In genomic region chr17:50501054-50501453, GRCh38 we compare ENCODE assay signal across 9 cellular contexts. TPM values are rescaled to one million over a fixed set of nuclear protein-coding genes. Genes with fewer than 3 reads are reported as not detected.
A peak's percentile ranks its signal among the peaks of the same experiment; 100 is the strongest.
DNase-seq lines count a peak whose midpoint lies in the region; ATAC-seq and TF ChIP-seq lines count a peak whose summit lies in the region.
"Had no signal": no experiment of that assay in that cellular context is flagged by ENCODE, and none has a peak within 500 bp of the region (broad histone marks: within the 10 kb centered on the region; RNA-seq: fewer than 3 reads in every experiment).

No MANE protein-coding gene starts in this region.

- POLR2A ChIA-PET in HEK293 (lab: Yijun Ruan, JAX) = no interaction called here
- POLR2A ChIA-PET in activated CD4-positive, alpha-beta memory T cell treated with anti-CD3 and anti-CD28 coated beads, Interleukin-2, amount 10 ng/mL, durations not matched to agents 7 days and 5 days (lab: Charles Lee) = interaction anchor here (0.6 kb wide), 1 partner anchor 232 kb away, joined by 3 read pairs; no protein-coding TSS in a partner anchor

- DNase-seq in CD1c-positive myeloid dendritic cell (ENCODE audit: extremely low spot score) (peak; percentile 37), middle frontal gyrus (ENCODE audit: extremely low spot score, low spot score) (no peak), UCSD-AML1 (lab: John Stamatoyannopoulos, UW; ENCODE audit: unreplicated experiment) (no peak)
- DNase-seq in activated CD4-positive, alpha-beta memory T cell treated with anti-CD3 and anti-CD28 coated beads, Interleukin-2, amount 10 ng/mL, durations not matched to agents 7 days and 5 days = peak; percentile 34

- H3K27ac Mint-ChIP-seq in activated CD4-positive, alpha-beta memory T cell treated with anti-CD3 and anti-CD28 coated beads, Interleukin-2, amount 10 ng/mL, durations not matched to agents 7 days and 5 days = no peak overlapping the region

- H3K4me3 ChIP-seq in HEK293 (ENCODE audit: low read depth, low read length) (no peak overlapping the region), liver (ENCODE audit: low read depth in 1 of 3, low read length in 3 of 3) (no peak overlapping the region)

- H3K4me1 Mint-ChIP-seq in activated CD4-positive, alpha-beta memory T cell treated with anti-CD3 and anti-CD28 coated beads, Interleukin-2, amount 10 ng/mL, durations not matched to agents 7 days and 5 days = peaks cover 31% of the 10 kb centered on the region

- H3K4me3 Mint-ChIP-seq in activated CD4-positive, alpha-beta memory T cell treated with anti-CD3 and anti-CD28 coated beads, Interleukin-2, amount 10 ng/mL, durations not matched to agents 7 days and 5 days = no peak overlapping the region

- H3K27ac ChIP-seq in HEK293 (ENCODE audit: extremely low read depth, low read depth, low read length) = no peak overlapping the region
- no peak overlapping the region for H3K27ac ChIP-seq in liver (ENCODE audit: low read depth in 1 of 2, low read length in 2 of 2)

- no peaks in the 10 kb centered on the region for H3K9me3 Mint-ChIP-seq in activated CD4-positive, alpha-beta memory T cell treated with anti-CD3 and anti-CD28 coated beads, Interleukin-2, amount 10 ng/mL, durations not matched to agents 7 days and 5 days

- peak; percentile 29 to 52 for TF ChIP-seq RAD21 in liver (IDR thresholded peaks at IDR 0.05)

- H3K36me3 Mint-ChIP-seq in activated CD4-positive, alpha-beta memory T cell treated with anti-CD3 and anti-CD28 coated beads, Interleukin-2, amount 10 ng/mL, durations not matched to agents 7 days and 5 days (ENCODE audit: low read depth) = no peaks in the 10 kb centered on the region

- WGBS in liver = 33% methylated on average over 5 of the region's 5 CpGs

- peaks cover 3% of the 10 kb centered on the region for H3K27me3 Mint-ChIP-seq in activated CD4-positive, alpha-beta memory T cell treated with anti-CD3 and anti-CD28 coated beads, Interleukin-2, amount 10 ng/mL, durations not matched to agents 7 days and 5 days

- ATAC-seq in HG03135 (IDR thresholded peaks at IDR 0.05; ENCODE audit: unreplicated experiment) (no peak), HG03469 (IDR thresholded peaks at IDR 0.05; ENCODE audit: unreplicated experiment) (no peak)

- TF ChIP-seq CTCF in HEK293 (tag by site-specific recombination; IDR thresholded peaks at IDR 0.05) (no peak), liver (IDR thresholded peaks at IDR 0.05; ENCODE audit: low read depth, low read length, missing input control) (peak; percentile 37)

- no peaks in the 10 kb centered on the region for H3K36me3 ChIP-seq in HEK293 (ENCODE audit: control insufficient read depth in 2 of 2, insufficient read depth in 1 of 2, low read length in 2 of 2)
- no peaks in the 10 kb centered on the region for H3K36me3 ChIP-seq in liver (ENCODE audit: control insufficient read depth in 4 of 4, insufficient read depth in 3 of 4, low read depth in 1 of 4, low read length in 3 of 4)

- CTCF ChIA-PET in HEK293 (lab: Yijun Ruan, JAX) = interaction anchor here (0.6 to 7.5 kb wide), 33 partner anchors 8 to 870 kb away, joined by 3 to 95 read pairs (median 4); no protein-coding TSS in a partner anchor
- CTCF ChIA-PET in activated CD4-positive, alpha-beta memory T cell treated with anti-CD3 and anti-CD28 coated beads, Interleukin-2, amount 10 ng/mL, durations not matched to agents 7 days and 5 days (lab: Charles Lee) = interaction anchor here (0.6 to 4.0 kb wide), 20 partner anchors 9 to 534 kb away, joined by 3 to 24 read pairs (median 4); partner anchors contain the start of gene RSAD1

- H3K9me3 ChIP-seq in HEK293 (ENCODE audit: control insufficient read depth, insufficient read depth, low read depth, low read length) (no peaks in the 10 kb centered on the region), liver (ENCODE audit: control insufficient read depth in 4 of 4, low read length in 3 of 4) (no peaks in the 10 kb centered on the region)

- H3K27me3 ChIP-seq in liver (ENCODE audit: control insufficient read depth in 4 of 4, insufficient read depth in 4 of 4, low read length in 3 of 4) = no peaks in the 10 kb centered on the region

- H3K9ac ChIP-seq in liver (ENCODE audit: low read depth in 1 of 2, low read length in 2 of 2) = no peak overlapping the region

- H3K4me1 ChIP-seq in HEK293 (ENCODE audit: control insufficient read depth, insufficient read depth, low read length) = no peaks in the 10 kb centered on the region
- no peaks in the 10 kb centered on the region for H3K4me1 ChIP-seq in liver (ENCODE audit: control insufficient read depth in 4 of 4, insufficient read depth in 4 of 4, low read length in 3 of 4)

TF ChIP-seq in HEK293, 187 proteins besides CTCF, POLR2A, EP300 and RAD21:
- TF ChIP-seq ZNF654 (tag by site-specific recombination; IDR thresholded peaks at IDR 0.05; ENCODE audit: low read depth) (peak; percentile 29), ZNF292 (tag by site-specific recombination; IDR thresholded peaks at IDR 0.05; ENCODE audit: borderline replicate concordance, low read depth) (no peak)

TF ChIP-seq in liver, 16 proteins besides CTCF, POLR2A, EP300 and RAD21 (continues in another document):
- peak in 1 of 2 donors; percentile 29 for TF ChIP-seq HNF4A (conservative IDR thresholded peaks at IDR 0.05)
- no peak for TF ChIP-seq REST (IDR thresholded peaks at IDR 0.05)
- TF ChIP-seq JUND (IDR thresholded peaks at IDR 0.05) = no peak
- TF ChIP-seq NR2F2 (IDR thresholded peaks at IDR 0.05) = no peak
- no peak for TF ChIP-seq YY1 (IDR thresholded peaks at IDR 0.05)
- no peak for TF ChIP-seq ZBTB33 (IDR thresholded peaks at IDR 0.05)
- TF ChIP-seq MAX (IDR thresholded peaks at IDR 0.05) = no peak
- no peak for TF ChIP-seq GABPA (IDR thresholded peaks at IDR 0.05 in 1 of 2, conservative IDR thresholded peaks at IDR 0.05 in 1 of 2)
- no peak for TF ChIP-seq EGR1 (IDR thresholded peaks at IDR 0.05; ENCODE audit: low read depth in 2 of 2)
- TF ChIP-seq, protein P1, sequence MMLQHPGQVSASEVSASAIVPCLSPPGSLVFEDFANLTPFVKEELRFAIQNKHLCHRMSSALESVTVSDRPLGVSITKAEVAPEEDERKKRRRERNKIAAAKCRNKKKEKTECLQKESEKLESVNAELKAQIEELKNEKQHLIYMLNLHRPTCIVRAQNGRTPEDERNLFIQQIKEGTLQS (IDR thresholded peaks at IDR 0.05) = no peak
- TF ChIP-seq RXRA (IDR thresholded peaks at IDR 0.05) = peak in 1 of 2 donors; percentile 18

RNA-seq across cellular contexts. Expression of gene MYCBPAP, which starts 7.2 kb away (rescaled TPM):
- 10 to 100 TPM; 13.4 to 15.2 TPM for total RNA-seq in activated CD4-positive, alpha-beta memory T cell treated with anti-CD3 and anti-CD28 coated beads, Interleukin-2, amount 10 ng/mL, durations not matched to agents 7 days and 5 days
- total RNA-seq in liver = under 1 TPM; 0.23 to 0.25 TPM
- polyA plus RNA-seq in liver = not detected

RNA-seq across cellular contexts. Expression of gene RSAD1, which starts 22.4 kb away (rescaled TPM):
- total RNA-seq in activated CD4-positive, alpha-beta memory T cell treated with anti-CD3 and anti-CD28 coated beads, Interleukin-2, amount 10 ng/mL, durations not matched to agents 7 days and 5 days = 10 to 100 TPM; 24.5 to 28.4 TPM
- total RNA-seq in liver = 10 to 100 TPM; 10.8 to 22.7 TPM
- 10 to 100 TPM; 18.2 to 18.9 TPM for polyA plus RNA-seq in liver

RNA-seq across cellular contexts. Expression of gene EPN3, which starts 31.5 kb away (rescaled TPM):
- not detected for total RNA-seq in activated CD4-positive, alpha-beta memory T cell treated with anti-CD3 and anti-CD28 coated beads, Interleukin-2, amount 10 ng/mL, durations not matched to agents 7 days and 5 days
- under 1 TPM; 0.33 to 0.51 TPM for total RNA-seq in liver
- under 1 TPM in 1 of 2 donors, not detected in 1; 0.06 TPM for polyA plus RNA-seq in liver
- total RNA-seq: activated CD8-positive, alpha-beta memory T cell treated with anti-CD3 and anti-CD28 coated beads for 36 hours had no signal

RNA-seq across cellular contexts. Expression of gene CHAD, which starts 32.4 kb away (rescaled TPM):
- total RNA-seq in activated CD4-positive, alpha-beta memory T cell treated with anti-CD3 and anti-CD28 coated beads, Interleukin-2, amount 10 ng/mL, durations not matched to agents 7 days and 5 days = not detected
- 1 to 10 TPM in 1 of 2 donors, under 1 TPM in 1; 0.51 to 1.8 TPM for total RNA-seq in liver
- polyA plus RNA-seq in liver = 1 to 10 TPM; 2.7 to 3.3 TPM
- total RNA-seq: activated CD8-positive, alpha-beta memory T cell treated with anti-CD3 and anti-CD28 coated beads for 36 hours had no signal

RNA-seq across cellular contexts. Expression of gene SPATA20, which starts 45.9 kb away (rescaled TPM):
- total RNA-seq in activated CD4-positive, alpha-beta memory T cell treated with anti-CD3 and anti-CD28 coated beads, Interleukin-2, amount 10 ng/mL, durations not matched to agents 7 days and 5 days = 10 to 100 TPM; 14.5 to 17.8 TPM
- total RNA-seq in liver = 10 to 100 TPM; 15.6 to 16.4 TPM
- polyA plus RNA-seq in liver = 10 to 100 TPM; 22.7 to 42.4 TPM

Comparison
In these comparisons a context has a peak if more than half of its experiments do, and no peak if none do; other contexts are left out.
1. DNase-seq: peak in CD1c-positive myeloid dendritic cell (single experiment) and activated CD4-positive, alpha-beta memory T cell treated with anti-CD3 and anti-CD28 coated beads, Interleukin-2, amount 10 ng/mL, durations not matched to agents 7 days and 5 days (single experiment); none in middle frontal gyrus (single experiment) and UCSD-AML1 (single experiment).
2. RNA of gene MYCBPAP, which starts 7.2 kb away (total RNA-seq): 13.4 to 15.2 TPM in activated CD4-positive, alpha-beta memory T cell treated with anti-CD3 and anti-CD28 coated beads, Interleukin-2, amount 10 ng/mL, durations not matched to agents 7 days and 5 days; 0.23 to 0.25 TPM in liver; every median in the first group is over 10 times any median in the second.